20 cellular contexts compared by ENCODE assay signal in the genomic region with DNA sequence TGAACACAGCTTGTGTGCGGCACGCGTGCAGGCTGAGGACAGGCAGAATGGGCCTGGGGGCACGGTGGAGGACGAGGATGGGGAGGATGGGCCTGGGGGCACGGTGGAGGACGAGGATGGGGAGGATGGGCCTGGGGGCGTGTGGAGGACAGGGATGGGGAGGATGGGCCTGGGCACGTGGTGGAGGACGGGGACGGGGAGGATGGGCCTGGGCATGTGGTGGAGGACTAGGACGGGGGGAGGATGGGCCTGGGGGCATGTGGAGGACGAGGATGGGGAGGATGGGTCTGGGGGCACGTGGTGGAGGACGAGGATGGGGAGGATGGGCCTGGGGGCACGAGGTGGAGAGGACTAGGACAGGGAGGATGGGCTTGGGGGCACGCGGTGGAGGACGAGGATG. TPM values are rescaled to one million over a fixed set of nuclear protein-coding genes. Genes with fewer than 3 reads are reported as not detected.
DNase-seq lines count a peak whose midpoint lies in the region; ATAC-seq and TF ChIP-seq lines count a peak whose summit lies in the region.
"Had no signal": no experiment of that assay in that cellular context is flagged by ENCODE, and none has a peak within 500 bp of the region (broad histone marks: within the 10 kb centered on the region; RNA-seq: fewer than 3 reads in every experiment).

No MANE protein-coding gene starts in this region.

- TF ChIP-seq CTCF in left ventricle myocardium inferior (IDR thresholded peaks at IDR 0.05; ENCODE audit: borderline replicate concordance) (no peak), coronary artery (IDR thresholded peaks at IDR 0.05) (no peak), tibial artery (IDR thresholded peaks at IDR 0.05) (no peak), progenitor cell of endocrine pancreas (IDR thresholded peaks at IDR 0.05; ENCODE audit: unreplicated experiment) (no peak)

- H3K27me3 Mint-ChIP-seq in T-helper 2 cell treated with Interferon-gamma antibody and Interleukin-4, amounts not matched to agents 5 μg/mL and 100 μg/mL, for 36 hours (ENCODE audit: low read depth): no peaks in the 10 kb centered on the region
- no peaks in the 10 kb centered on the region for H3K27me3 Mint-ChIP-seq in progenitor cell of endocrine pancreas
- H3K27me3 Mint-ChIP-seq: B cell; CD4-positive, CD25-positive, alpha-beta regulatory T cell had no signal

- H3K4me3 Mint-ChIP-seq in T-helper 2 cell treated with Interferon-gamma antibody and Interleukin-4, amounts not matched to agents 5 μg/mL and 100 μg/mL, for 36 hours: no peak overlapping the region
- H3K4me3 Mint-ChIP-seq in progenitor cell of endocrine pancreas (ENCODE audit: low read depth): no peak overlapping the region
- H3K4me3 Mint-ChIP-seq: B cell; CD4-positive, CD25-positive, alpha-beta regulatory T cell had no signal

- H3K27me3 ChIP-seq in left ventricle myocardium inferior (ENCODE audit: low read depth) (no peaks in the 10 kb centered on the region), tibial artery (no peaks in the 10 kb centered on the region)

- H3K36me3 Mint-ChIP-seq in T-helper 2 cell treated with Interferon-gamma antibody and Interleukin-4, amounts not matched to agents 5 μg/mL and 100 μg/mL, for 36 hours (ENCODE audit: low read depth): peaks cover 49% of the 10 kb centered on the region
- peaks cover 9% of the 10 kb centered on the region for H3K36me3 Mint-ChIP-seq in progenitor cell of endocrine pancreas (ENCODE audit: insufficient read depth)

- peak overlapping the region; percentile 41 for H3K27ac Mint-ChIP-seq in T-helper 2 cell treated with Interferon-gamma antibody and Interleukin-4, amounts not matched to agents 5 μg/mL and 100 μg/mL, for 36 hours
- no peak overlapping the region for H3K27ac Mint-ChIP-seq in progenitor cell of endocrine pancreas
- H3K27ac Mint-ChIP-seq: B cell had no signal

- no peak for DNase-seq in T-helper 2 cell treated with Interferon-gamma antibody and Interleukin-4, amounts not matched to agents 5 μg/mL and 100 μg/mL, for 36 hours (ENCODE audit: low spot score)
- no peak for DNase-seq in T-helper 2 cell
- no peak for DNase-seq in left ventricle myocardium inferior
- DNase-seq in left cardiac atrium: no peak
- no peak for DNase-seq in coronary artery (ENCODE audit: low spot score)
- no peak for DNase-seq in tibial artery
- no peak for DNase-seq in iPS-NIHi7 (ENCODE audit: extremely low spot score)
- DNase-seq in progenitor cell of endocrine pancreas (ENCODE audit: low spot score, unreplicated experiment): no peak
- DNase-seq: Caco-2; CD4-positive, CD25-positive, alpha-beta regulatory T cell; DMS153; NCI-H1092 treated with DMSO at 0.1 percent for 48 hours; NCI-H1694; NCI-H2107; NCI-H2227 treated with DMSO at 0.1 percent for 48 hours; NCI-H524; PC-9 had no signal

- H3K4me1 ChIP-seq in left ventricle myocardium inferior (peaks cover 64% of the 10 kb centered on the region), tibial artery (peaks cover 0 to 54% (median 38%) of the 10 kb centered on the region in 4 donors)
- H3K4me1 ChIP-seq: Caco-2 had no signal

- H3K4me3 ChIP-seq in left ventricle myocardium inferior: no peak overlapping the region
- H3K4me3 ChIP-seq in coronary artery: no peak overlapping the region
- H3K4me3 ChIP-seq in tibial artery: no peak overlapping the region
- H3K4me3 ChIP-seq: PC-9 had no signal

- no peaks in the 10 kb centered on the region for H3K9me3 Mint-ChIP-seq in T-helper 2 cell treated with Interferon-gamma antibody and Interleukin-4, amounts not matched to agents 5 μg/mL and 100 μg/mL, for 36 hours
- no peaks in the 10 kb centered on the region for H3K9me3 Mint-ChIP-seq in progenitor cell of endocrine pancreas (ENCODE audit: low read depth)
- H3K9me3 Mint-ChIP-seq: CD4-positive, CD25-positive, alpha-beta regulatory T cell had no signal

- intact Hi-C loops in left ventricle myocardium inferior (cut with micrococcal nuclease): loop anchor here (10.0 kb wide), 1 partner anchor 58 kb away; the partner anchor contains the start of gene EDF1
- intact Hi-C loops in left cardiac atrium (cut with DNase I): loop anchor here in 1 of 2 donors (10.0 kb wide), 1 partner anchor 58 kb away; the partner anchor contains the start of gene EDF1
- intact Hi-C loops in tibial artery (cut with DNase I; ENCODE audit: low total_unique reads): no loop called here

- no peaks in the 10 kb centered on the region for H3K4me1 Mint-ChIP-seq in T-helper 2 cell treated with Interferon-gamma antibody and Interleukin-4, amounts not matched to agents 5 μg/mL and 100 μg/mL, for 36 hours (ENCODE audit: low read depth)
- H3K4me1 Mint-ChIP-seq in progenitor cell of endocrine pancreas (ENCODE audit: low read depth): no peaks in the 10 kb centered on the region
- H3K4me1 Mint-ChIP-seq: B cell had no signal

- peaks cover 42% of the 10 kb centered on the region for H3K36me3 ChIP-seq in left ventricle myocardium inferior
- H3K36me3 ChIP-seq in tibial artery: peaks cover 7 to 58% (median 23%) of the 10 kb centered on the region in 3 donors

- peak overlapping the region; percentile 81 for H3K27ac ChIP-seq in left ventricle myocardium inferior (replicated peaks)
- H3K27ac ChIP-seq in coronary artery: peak overlapping the region; percentile 35 to 56
- H3K27ac ChIP-seq in tibial artery: peak overlapping the region; percentile 78 to 92
- H3K27ac ChIP-seq: 22Rv1, PC-9 had no signal

- no peak for ATAC-seq in left cardiac atrium
- ATAC-seq: HepG2 had no signal

- H3K9me3 ChIP-seq in left ventricle myocardium inferior (replicated peaks) (no peaks in the 10 kb centered on the region), tibial artery (no peaks in the 10 kb centered on the region)
- H3K9me3 ChIP-seq: Caco-2 had no signal

RNA-seq across cellular contexts. Expression of gene FBXW5, which starts 22.0 kb away (rescaled TPM):
- total RNA-seq in left ventricle myocardium inferior (157 TPM), left cardiac atrium (100 to 1,000 TPM in 1 of 2 donors, 10 to 100 TPM in 1; 98.4 to 130 TPM), progenitor cell of endocrine pancreas (77.3 and 77.7 TPM in 2 replicates)

RNA-seq across cellular contexts. Expression of gene C8G, which starts 22.5 kb away (rescaled TPM):
- 3.6 TPM for total RNA-seq in left ventricle myocardium inferior
- 1 to 10 TPM in 1 of 2 donors, under 1 TPM in 1; 0.88 to 3.5 TPM for total RNA-seq in left cardiac atrium
- 1.1 and 2.8 TPM in 2 replicates for total RNA-seq in progenitor cell of endocrine pancreas

RNA-seq across cellular contexts. Expression of gene LCN12, which starts 29.5 kb away (rescaled TPM):
- 7.8 TPM for total RNA-seq in left ventricle myocardium inferior
- 10 to 100 TPM in 1 of 2 donors, 1 to 10 TPM in 1; 7.0 to 11.9 TPM for total RNA-seq in left cardiac atrium
- total RNA-seq in progenitor cell of endocrine pancreas: 14.7 and 16.2 TPM in 2 replicates

RNA-seq across cellular contexts. Expression of gene TRAF2, which starts 36.2 kb away (rescaled TPM):
- 10.0 TPM for total RNA-seq in left ventricle myocardium inferior
- total RNA-seq in left cardiac atrium: 10 to 100 TPM in 1 of 2 donors, 1 to 10 TPM in 1; 8.8 to 11.8 TPM
- 23.4 and 23.8 TPM in 2 replicates for total RNA-seq in progenitor cell of endocrine pancreas

RNA-seq across cellular contexts. Expression of gene PTGDS, which starts 54.8 kb away (rescaled TPM):
- total RNA-seq in left ventricle myocardium inferior (3,579 TPM), left cardiac atrium (1,000 to 10,000 TPM; 3,329 to 4,014 TPM), progenitor cell of endocrine pancreas (not detected in 2 replicates)
- total RNA-seq: B cell, Caco-2 had no signal
